ENCODE assay signal across 16 cellular contexts in genomic region chr20:1924910-1925861, GRCh38. TPM values are rescaled to one million over a fixed set of nuclear protein-coding genes. Genes with fewer than 3 reads are reported as not detected.
"Had no signal": no experiment of that assay in that cellular context is flagged by ENCODE, and none has a peak within 500 bp of the region (broad histone marks: within the 10 kb centered on the region; RNA-seq: fewer than 3 reads in every experiment).

No MANE protein-coding gene starts in this region.

- H3K4me2 ChIP-seq: smooth muscle cell had no signal

- H3K27me3 ChIP-seq: cardiac muscle cell had no signal

- H3K4me3 ChIP-seq: cardiac muscle cell, left lung, mucosa of descending colon, smooth muscle cell had no signal

- H3K27ac ChIP-seq: cardiac muscle cell, left lung had no signal

- DNase-seq: activated CD4-positive, alpha-beta T cell treated with anti-CD3 and anti-CD28 coated beads for 48 hours; activated CD8-positive, alpha-beta T cell treated with anti-CD3 and anti-CD28 coated beads for 36 hours; activated effector memory CD4-positive, alpha-beta T cell treated with Interleukin-2 at 50 U/mL for 16 hours; activated T-cell treated with anti-CD3 and anti-CD28 coated beads, Interleukin-2, amount 50 U/mL, for 4 hours; kidney; left lung; mammary epithelial cell; mucosa of descending colon; naive thymus-derived CD4-positive, alpha-beta T cell; right cardiac atrium; stimulated activated naive CD8-positive, alpha-beta T cell treated with anti-CD3 and anti-CD28 coated beads, Interleukin-15, Interleukin-2, amounts not matched to agents 100 U/mL and 50 U/mL, for 24 hours; trophoblast cell had no signal

- H3K9me3 ChIP-seq: left lung, mucosa of descending colon had no signal

- ATAC-seq: activated CD8-positive, alpha-beta T cell treated with anti-CD3 and anti-CD28 coated beads for 36 hours; activated naive CD4-positive, alpha-beta T cell treated with anti-CD3 and anti-CD28 coated beads, Interleukin-2, amount 50 U/mL, for 72 hours; activated T-cell treated with anti-CD3 and anti-CD28 coated beads, Interleukin-2, amount 50 U/mL, for 4 hours; esophagus mucosa; left lung; mucosa of descending colon; naive thymus-derived CD4-positive, alpha-beta T cell; stimulated activated naive CD8-positive, alpha-beta T cell treated with anti-CD3 and anti-CD28 coated beads, Interleukin-15, Interleukin-2, amounts not matched to agents 100 U/mL and 50 U/mL, for 24 hours had no signal

RNA-seq across cellular contexts. Expression of gene SIRPA, which starts 30.0 kb away (rescaled TPM):
- polyA plus RNA-seq: naive thymus-derived CD4-positive, alpha-beta T cell had no signal
